Comparison of ENCODE assay signal across 19 cellular contexts in genomic region chr5:50766042-50766441, GRCh38.
DNase-seq lines count a peak whose midpoint lies in the region; ATAC-seq and TF ChIP-seq lines count a peak whose summit lies in the region.
"Had no signal": no experiment of that assay in that cellular context is flagged by ENCODE, and none has a peak within 500 bp of the region (broad histone marks: within the 10 kb centered on the region; RNA-seq: fewer than 3 reads in every experiment).

No MANE protein-coding gene starts in this region.

- H3K27me3 ChIP-seq in GM23338 (ENCODE audit: insufficient read depth), result no peaks in the 10 kb centered on the region

- H3K27ac Mint-ChIP-seq in natural killer cell (peak overlapping the region; percentile 56 to 64), GM23338 (0 out of 2 replicates have a peak overlapping the region, but pooled peaks have one; percentile 3)
- H3K27ac Mint-ChIP-seq in natural killer cell treated with Interleukin-12 subunit alpha and Interleukin-12 subunit beta and Interleukin-15 and Interleukin-18, amount 100 ng/mL, for 72 hours, result peak overlapping the region in 1 of 2 donors; percentile 79
- peak overlapping the region; percentile 59 to 83 for H3K27ac Mint-ChIP-seq in effector memory CD8-positive, alpha-beta T cell

- H3K4me3 ChIP-seq in GM23338, result no peak overlapping the region

- intact Hi-C loops in natural killer cell (cut with micrococcal nuclease), result no loop called here

- H3K4me1 Mint-ChIP-seq in natural killer cell (peaks cover 42 to 47% of the 10 kb centered on the region in 2 donors), GM23338 (peaks cover 11% of the 10 kb centered on the region; the same call in 2 of the 3 replicates)
- peaks cover 24% of the 10 kb centered on the region in 2 donors for H3K4me1 Mint-ChIP-seq in natural killer cell treated with Interleukin-12 subunit alpha and Interleukin-12 subunit beta and Interleukin-15 and Interleukin-18, amount 100 ng/mL, for 72 hours (ENCODE audit: low read depth in 2 of 2)
- H3K4me1 Mint-ChIP-seq in effector memory CD8-positive, alpha-beta T cell (ENCODE audit: low read depth in 2 of 2), result peaks cover 29 to 53% of the 10 kb centered on the region in 2 donors

- H3F3A ChIP-seq in GM23338 (replicated peaks; ENCODE audit: low read depth), result no peaks in the 10 kb centered on the region

- no peaks in the 10 kb centered on the region; the same call in 1 of the 2 replicates for H3K36me3 ChIP-seq in GM23338 (ENCODE audit: insufficient read depth)

- H3K27ac ChIP-seq in GM23338 (ENCODE audit: low read depth), result no peak overlapping the region

- H3K4me1 ChIP-seq in GM23338 (ENCODE audit: insufficient read depth), result no peaks in the 10 kb centered on the region
- H3K4me1 ChIP-seq: Caco-2 had no signal

- no peaks in the 10 kb centered on the region for H3K9me2 ChIP-seq in GM23338 (ENCODE audit: insufficient read depth)

- H3K4me3 Mint-ChIP-seq in natural killer cell (no peak overlapping the region), GM23338 (no peak overlapping the region)
- no peak overlapping the region for H3K4me3 Mint-ChIP-seq in natural killer cell treated with Interleukin-12 subunit alpha and Interleukin-12 subunit beta and Interleukin-15 and Interleukin-18, amount 100 ng/mL, for 72 hours
- no peak overlapping the region for H3K4me3 Mint-ChIP-seq in effector memory CD8-positive, alpha-beta T cell

- H3K27me3 Mint-ChIP-seq in natural killer cell (ENCODE audit: low read depth in 2 of 2) (no peaks in the 10 kb centered on the region), GM23338 (ENCODE audit: insufficient read depth, low read depth, poor library complexity) (peaks cover 1% of the 10 kb centered on the region)
- no peaks in the 10 kb centered on the region for H3K27me3 Mint-ChIP-seq in natural killer cell treated with Interleukin-12 subunit alpha and Interleukin-12 subunit beta and Interleukin-15 and Interleukin-18, amount 100 ng/mL, for 72 hours
- no peaks in the 10 kb centered on the region for H3K27me3 Mint-ChIP-seq in effector memory CD8-positive, alpha-beta T cell

- H2AFZ ChIP-seq in GM23338, result no peak overlapping the region

- H3K79me2 ChIP-seq in GM23338 (replicated peaks; ENCODE audit: insufficient read depth), result no peaks in the 10 kb centered on the region

- TF ChIP-seq CTCF in natural killer cell (IDR thresholded peaks at IDR 0.05), result no peak
- no peak for TF ChIP-seq CTCF in GM23338 (conservative IDR thresholded peaks at IDR 0.05; ENCODE audit: low read depth in 2 of 2)

- no peaks in the 10 kb centered on the region for H4K20me1 ChIP-seq in GM23338 (replicated peaks; ENCODE audit: insufficient read depth)

- H3K36me3 Mint-ChIP-seq in natural killer cell (peaks cover 7% of the 10 kb centered on the region), GM23338 (ENCODE audit: low read depth) (peaks cover 21% of the 10 kb centered on the region; the same call in 2 of the 3 replicates)
- peaks cover 16% of the 10 kb centered on the region for H3K36me3 Mint-ChIP-seq in natural killer cell treated with Interleukin-12 subunit alpha and Interleukin-12 subunit beta and Interleukin-15 and Interleukin-18, amount 100 ng/mL, for 72 hours
- peaks cover 79% of the 10 kb centered on the region for H3K36me3 Mint-ChIP-seq in effector memory CD8-positive, alpha-beta T cell (ENCODE audit: insufficient read depth)

- DNase-seq in natural killer cell (no peak), GM23338 (ENCODE audit: low spot score) (no peak), NCI-H146 (lab: John Stamatoyannopoulos, UW) (no peak)
- DNase-seq in natural killer cell treated with Interleukin-12 subunit alpha and Interleukin-12 subunit beta and Interleukin-15 and Interleukin-18, amount 100 ng/mL, for 72 hours (ENCODE audit: low spot score), result no peak
- DNase-seq in effector memory CD8-positive, alpha-beta T cell, result no peak
- DNase-seq in activated naive CD4-positive, alpha-beta T cell (lab: John Stamatoyannopoulos, UW), result no peak
- DNase-seq: C1 segment of cervical spinal cord; Caco-2; GDM1; KBM-7; NCI-H1105; NCI-H187; NCI-H2107; NCI-H510A; NCI-H748 treated with DMSO at 0.1 percent for 48 hours; NK-92 treated with Interleukin-12 subunit alpha and Interleukin-12 subunit beta, amount 100 ng/mL, for 24 hours had no signal

- no peak for ATAC-seq in natural killer cell
- no peak for ATAC-seq in natural killer cell treated with Interleukin-12 subunit alpha and Interleukin-12 subunit beta and Interleukin-15 and Interleukin-18, amount 100 ng/mL, for 72 hours
- no peak for ATAC-seq in GM23338
- ATAC-seq in effector memory CD8-positive, alpha-beta T cell (replicated peaks), result no peak
- ATAC-seq in GM19351 (IDR thresholded peaks at IDR 0.05; ENCODE audit: unreplicated experiment), result no peak
- ATAC-seq: HCT116, Right ventricle myocardium inferior had no signal

- no peaks in the 10 kb centered on the region for H3K9me3 Mint-ChIP-seq in natural killer cell
- H3K9me3 Mint-ChIP-seq in natural killer cell treated with Interleukin-12 subunit alpha and Interleukin-12 subunit beta and Interleukin-15 and Interleukin-18, amount 100 ng/mL, for 72 hours, result no peaks in the 10 kb centered on the region
- no peaks in the 10 kb centered on the region for H3K9me3 Mint-ChIP-seq in GM23338
- H3K9me3 Mint-ChIP-seq in effector memory CD8-positive, alpha-beta T cell, result no peaks in the 10 kb centered on the region

- no peak overlapping the region for H3K4me2 ChIP-seq in GM23338

TF ChIP-seq in GM23338, 12 proteins besides CTCF, POLR2A, EP300 and RAD21 (continues in another document):
- TF ChIP-seq EZH2 (IDR thresholded peaks at IDR 0.05; ENCODE audit: low read depth, unreplicated experiment) (no peak), ZNF114 (CRISPR knock-in tag; IDR thresholded peaks at IDR 0.05) (no peak), ZNF331 (CRISPR knock-in tag; IDR thresholded peaks at IDR 0.05; ENCODE audit: low read depth) (no peak), POLR2AphosphoS5 (IDR thresholded peaks at IDR 0.05; ENCODE audit: low read depth) (no peak), STAT1 (IDR thresholded peaks at IDR 0.05; ENCODE audit: unreplicated experiment) (no peak), CREB1 (CRISPR knock-in tag; IDR thresholded peaks at IDR 0.05; ENCODE audit: low read depth) (no peak), EZH2phosphoT487 (IDR thresholded peaks at IDR 0.05; ENCODE audit: unreplicated experiment) (no peak), NANOG (IDR thresholded peaks at IDR 0.05; ENCODE audit: borderline replicate concordance) (no peak)
- TF ChIP-seq, protein P1, sequence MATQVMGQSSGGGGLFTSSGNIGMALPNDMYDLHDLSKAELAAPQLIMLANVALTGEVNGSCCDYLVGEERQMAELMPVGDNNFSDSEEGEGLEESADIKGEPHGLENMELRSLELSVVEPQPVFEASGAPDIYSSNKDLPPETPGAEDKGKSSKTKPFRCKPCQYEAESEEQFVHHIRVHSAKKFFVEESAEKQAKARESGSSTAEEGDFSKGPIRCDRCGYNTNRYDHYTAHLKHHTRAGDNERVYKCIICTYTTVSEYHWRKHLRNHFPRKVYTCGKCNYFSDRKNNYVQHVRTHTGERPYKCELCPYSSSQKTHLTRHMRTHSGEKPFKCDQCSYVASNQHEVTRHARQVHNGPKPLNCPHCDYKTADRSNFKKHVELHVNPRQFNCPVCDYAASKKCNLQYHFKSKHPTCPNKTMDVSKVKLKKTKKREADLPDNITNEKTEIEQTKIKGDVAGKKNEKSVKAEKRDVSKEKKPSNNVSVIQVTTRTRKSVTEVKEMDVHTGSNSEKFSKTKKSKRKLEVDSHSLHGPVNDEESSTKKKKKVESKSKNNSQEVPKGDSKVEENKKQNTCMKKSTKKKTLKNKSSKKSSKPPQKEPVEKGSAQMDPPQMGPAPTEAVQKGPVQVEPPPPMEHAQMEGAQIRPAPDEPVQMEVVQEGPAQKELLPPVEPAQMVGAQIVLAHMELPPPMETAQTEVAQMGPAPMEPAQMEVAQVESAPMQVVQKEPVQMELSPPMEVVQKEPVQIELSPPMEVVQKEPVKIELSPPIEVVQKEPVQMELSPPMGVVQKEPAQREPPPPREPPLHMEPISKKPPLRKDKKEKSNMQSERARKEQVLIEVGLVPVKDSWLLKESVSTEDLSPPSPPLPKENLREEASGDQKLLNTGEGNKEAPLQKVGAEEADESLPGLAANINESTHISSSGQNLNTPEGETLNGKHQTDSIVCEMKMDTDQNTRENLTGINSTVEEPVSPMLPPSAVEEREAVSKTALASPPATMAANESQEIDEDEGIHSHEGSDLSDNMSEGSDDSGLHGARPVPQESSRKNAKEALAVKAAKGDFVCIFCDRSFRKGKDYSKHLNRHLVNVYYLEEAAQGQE (IDR thresholded peaks at IDR 0.05; ENCODE audit: unreplicated experiment), result no peak
- TF ChIP-seq, protein P2, sequence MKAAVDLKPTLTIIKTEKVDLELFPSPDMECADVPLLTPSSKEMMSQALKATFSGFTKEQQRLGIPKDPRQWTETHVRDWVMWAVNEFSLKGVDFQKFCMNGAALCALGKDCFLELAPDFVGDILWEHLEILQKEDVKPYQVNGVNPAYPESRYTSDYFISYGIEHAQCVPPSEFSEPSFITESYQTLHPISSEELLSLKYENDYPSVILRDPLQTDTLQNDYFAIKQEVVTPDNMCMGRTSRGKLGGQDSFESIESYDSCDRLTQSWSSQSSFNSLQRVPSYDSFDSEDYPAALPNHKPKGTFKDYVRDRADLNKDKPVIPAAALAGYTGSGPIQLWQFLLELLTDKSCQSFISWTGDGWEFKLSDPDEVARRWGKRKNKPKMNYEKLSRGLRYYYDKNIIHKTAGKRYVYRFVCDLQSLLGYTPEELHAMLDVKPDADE (IDR thresholded peaks at IDR 0.05), result no peak
